1 cellular context compared by ENCODE assay signal in the genomic region with DNA sequence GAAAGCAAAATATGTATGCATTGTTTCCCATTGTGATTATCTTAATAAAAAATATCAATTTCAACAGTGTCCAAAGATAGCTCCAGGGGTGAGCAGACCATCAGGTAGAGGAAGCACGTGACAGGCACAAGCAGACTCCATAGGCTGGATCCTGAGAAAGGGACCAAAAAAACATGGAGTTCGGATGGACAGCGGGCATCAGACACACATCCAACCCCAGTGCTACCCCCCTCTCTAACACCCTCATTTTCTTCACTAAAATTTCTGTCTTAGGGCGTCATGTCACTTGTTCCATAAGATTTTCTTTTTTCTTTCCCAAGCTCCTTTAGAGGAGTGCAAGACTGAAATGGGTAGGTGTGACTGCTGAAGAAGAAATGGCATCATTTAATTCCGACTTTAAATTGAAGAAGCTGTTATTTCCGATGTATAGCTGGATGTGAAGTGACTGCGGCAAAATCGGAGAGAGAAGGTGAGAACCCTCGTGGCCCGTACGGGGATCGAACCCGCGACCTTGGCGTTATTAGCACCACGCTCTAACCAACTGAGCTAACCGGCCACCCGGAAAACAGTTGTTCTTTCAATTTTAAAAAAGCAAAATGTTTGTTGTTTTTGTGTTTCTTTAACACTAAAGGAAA.
TF ChIP-seq lines count a peak whose summit lies in the region.

No MANE protein-coding gene starts in this region.

TF ChIP-seq in K562, 482 proteins besides CTCF, POLR2A, EP300 and RAD21 (continued from another document and continues in another):
- TF ChIP-seq TAF1 (IDR thresholded peaks at IDR 0.05; ENCODE audit: control insufficient read depth, extremely low read depth, insufficient read depth, low read length, severe bottlenecking), result no peak
- TF ChIP-seq EWSR1 (IDR thresholded peaks at IDR 0.05; ENCODE audit: borderline replicate concordance, low read depth, partially characterized antibody), result no peak
- TF ChIP-seq SREBF2 (CRISPR knock-in tag; IDR thresholded peaks at IDR 0.05), result 0 out of 2 replicates have a peak, but pooled peaks have one; percentile 78
- TF ChIP-seq ZNF589 (CRISPR knock-in tag; IDR thresholded peaks at IDR 0.05; ENCODE audit: low read depth), result peak; percentile 93
- 0 out of 2 replicates have a peak, but pooled peaks have one; percentile 17 for TF ChIP-seq PML (IDR thresholded peaks at IDR 0.05; ENCODE audit: low read length)
- TF ChIP-seq, protein P1, sequence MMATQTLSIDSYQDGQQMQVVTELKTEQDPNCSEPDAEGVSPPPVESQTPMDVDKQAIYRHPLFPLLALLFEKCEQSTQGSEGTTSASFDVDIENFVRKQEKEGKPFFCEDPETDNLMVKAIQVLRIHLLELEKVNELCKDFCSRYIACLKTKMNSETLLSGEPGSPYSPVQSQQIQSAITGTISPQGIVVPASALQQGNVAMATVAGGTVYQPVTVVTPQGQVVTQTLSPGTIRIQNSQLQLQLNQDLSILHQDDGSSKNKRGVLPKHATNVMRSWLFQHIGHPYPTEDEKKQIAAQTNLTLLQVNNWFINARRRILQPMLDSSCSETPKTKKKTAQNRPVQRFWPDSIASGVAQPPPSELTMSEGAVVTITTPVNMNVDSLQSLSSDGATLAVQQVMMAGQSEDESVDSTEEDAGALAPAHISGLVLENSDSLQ (IDR thresholded peaks at IDR 0.05), result 0 out of 2 replicates have a peak, but pooled peaks have one; percentile 20
- TF ChIP-seq PYGO2 (tag; IDR thresholded peaks at IDR 0.05), result peak; percentile 35; the same call in 1 of the 2 replicates
- TF ChIP-seq, protein P2, sequence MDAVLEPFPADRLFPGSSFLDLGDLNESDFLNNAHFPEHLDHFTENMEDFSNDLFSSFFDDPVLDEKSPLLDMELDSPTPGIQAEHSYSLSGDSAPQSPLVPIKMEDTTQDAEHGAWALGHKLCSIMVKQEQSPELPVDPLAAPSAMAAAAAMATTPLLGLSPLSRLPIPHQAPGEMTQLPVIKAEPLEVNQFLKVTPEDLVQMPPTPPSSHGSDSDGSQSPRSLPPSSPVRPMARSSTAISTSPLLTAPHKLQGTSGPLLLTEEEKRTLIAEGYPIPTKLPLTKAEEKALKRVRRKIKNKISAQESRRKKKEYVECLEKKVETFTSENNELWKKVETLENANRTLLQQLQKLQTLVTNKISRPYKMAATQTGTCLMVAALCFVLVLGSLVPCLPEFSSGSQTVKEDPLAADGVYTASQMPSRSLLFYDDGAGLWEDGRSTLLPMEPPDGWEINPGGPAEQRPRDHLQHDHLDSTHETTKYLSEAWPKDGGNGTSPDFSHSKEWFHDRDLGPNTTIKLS (IDR thresholded peaks at IDR 0.05; ENCODE audit: borderline replicate concordance, low read depth), result 0 out of 2 replicates have a peak, but pooled peaks have one; percentile 15
- TF ChIP-seq MECOM (CRISPR knock-in tag; IDR thresholded peaks at IDR 0.05), result peak; percentile 82; the same call in 1 of the 2 replicates
- peak in 1 of 2 experiments; percentile 30; a peak in 1 of 4 replicates for TF ChIP-seq TRIM24 (IDR thresholded peaks at IDR 0.05)
- TF ChIP-seq XRCC5 (IDR thresholded peaks at IDR 0.05; ENCODE audit: low read depth, low read length), result peak; percentile 88
- no peak for TF ChIP-seq KAT8 (IDR thresholded peaks at IDR 0.05; ENCODE audit: low read depth)
- TF ChIP-seq, protein P3, sequence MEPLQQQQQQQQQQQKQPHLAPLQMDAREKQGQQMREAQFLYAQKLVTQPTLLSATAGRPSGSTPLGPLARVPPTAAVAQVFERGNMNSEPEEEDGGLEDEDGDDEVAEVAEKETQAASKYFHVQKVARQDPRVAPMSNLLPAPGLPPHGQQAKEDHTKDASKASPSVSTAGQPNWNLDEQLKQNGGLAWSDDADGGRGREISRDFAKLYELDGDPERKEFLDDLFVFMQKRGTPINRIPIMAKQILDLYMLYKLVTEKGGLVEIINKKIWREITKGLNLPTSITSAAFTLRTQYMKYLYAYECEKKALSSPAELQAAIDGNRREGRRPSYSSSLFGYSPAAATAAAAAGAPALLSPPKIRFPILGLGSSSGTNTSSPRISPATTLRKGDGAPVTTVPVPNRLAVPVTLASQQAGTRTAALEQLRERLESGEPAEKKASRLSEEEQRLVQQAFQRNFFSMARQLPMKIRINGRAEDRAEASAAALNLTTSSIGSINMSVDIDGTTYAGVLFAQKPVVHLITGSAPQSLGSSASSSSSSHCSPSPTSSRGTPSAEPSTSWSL (CRISPR knock-in tag; IDR thresholded peaks at IDR 0.05; ENCODE audit: borderline replicate concordance), result peak; percentile 73; the same call in 1 of the 2 replicates
- peak; percentile 83 for TF ChIP-seq BHLHE40 (IDR thresholded peaks at IDR 0.05; ENCODE audit: low read length)
- no peak for TF ChIP-seq ZNF253 (CRISPR knock-in tag; conservative IDR thresholded peaks at IDR 0.05)
- peak; percentile 85 for TF ChIP-seq PTTG1 (tag; IDR thresholded peaks at IDR 0.05; ENCODE audit: low read depth)
- TF ChIP-seq ARID2 (IDR thresholded peaks at IDR 0.05), result no peak
- no peak for TF ChIP-seq ESRRA (IDR thresholded peaks at IDR 0.05; ENCODE audit: borderline replicate concordance, low read depth)
- no peak for TF ChIP-seq POLR2G (IDR thresholded peaks at IDR 0.05; ENCODE audit: low read depth, low read length)
- TF ChIP-seq, protein P4, sequence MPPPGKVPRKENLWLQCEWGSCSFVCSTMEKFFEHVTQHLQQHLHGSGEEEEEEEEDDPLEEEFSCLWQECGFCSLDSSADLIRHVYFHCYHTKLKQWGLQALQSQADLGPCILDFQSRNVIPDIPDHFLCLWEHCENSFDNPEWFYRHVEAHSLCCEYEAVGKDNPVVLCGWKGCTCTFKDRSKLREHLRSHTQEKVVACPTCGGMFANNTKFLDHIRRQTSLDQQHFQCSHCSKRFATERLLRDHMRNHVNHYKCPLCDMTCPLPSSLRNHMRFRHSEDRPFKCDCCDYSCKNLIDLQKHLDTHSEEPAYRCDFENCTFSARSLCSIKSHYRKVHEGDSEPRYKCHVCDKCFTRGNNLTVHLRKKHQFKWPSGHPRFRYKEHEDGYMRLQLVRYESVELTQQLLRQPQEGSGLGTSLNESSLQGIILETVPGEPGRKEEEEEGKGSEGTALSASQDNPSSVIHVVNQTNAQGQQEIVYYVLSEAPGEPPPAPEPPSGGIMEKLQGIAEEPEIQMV (tag; conservative IDR thresholded peaks at IDR 0.05; ENCODE audit: low read depth), result 0 out of 2 replicates have a peak, but pooled peaks have one; percentile 55
- TF ChIP-seq CTBP1 (IDR thresholded peaks at IDR 0.05; ENCODE audit: borderline replicate concordance), result peak; percentile 31; the same call in 1 of the 2 replicates
- TF ChIP-seq SMAD4 (CRISPR knock-in tag; conservative IDR thresholded peaks at IDR 0.05), result peak; percentile 85
- TF ChIP-seq, protein P5, sequence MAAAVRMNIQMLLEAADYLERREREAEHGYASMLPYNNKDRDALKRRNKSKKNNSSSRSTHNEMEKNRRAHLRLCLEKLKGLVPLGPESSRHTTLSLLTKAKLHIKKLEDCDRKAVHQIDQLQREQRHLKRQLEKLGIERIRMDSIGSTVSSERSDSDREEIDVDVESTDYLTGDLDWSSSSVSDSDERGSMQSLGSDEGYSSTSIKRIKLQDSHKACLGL (CRISPR knock-in tag; IDR thresholded peaks at IDR 0.05; ENCODE audit: borderline replicate concordance, poor library complexity, severe bottlenecking), result peak; percentile 42
- TF ChIP-seq, protein P6, sequence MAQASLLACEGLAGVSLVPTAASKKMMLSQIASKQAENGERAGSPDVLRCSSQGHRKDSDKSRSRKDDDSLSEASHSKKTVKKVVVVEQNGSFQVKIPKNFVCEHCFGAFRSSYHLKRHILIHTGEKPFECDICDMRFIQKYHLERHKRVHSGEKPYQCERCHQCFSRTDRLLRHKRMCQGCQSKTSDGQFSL (CRISPR knock-in tag; IDR thresholded peaks at IDR 0.05), result no peak
- TF ChIP-seq, protein P6 (tag; IDR thresholded peaks at IDR 0.05), result peak in 1 of 2 experiments; percentile 71; a peak in 1 of 4 replicates
- TF ChIP-seq, protein P7, sequence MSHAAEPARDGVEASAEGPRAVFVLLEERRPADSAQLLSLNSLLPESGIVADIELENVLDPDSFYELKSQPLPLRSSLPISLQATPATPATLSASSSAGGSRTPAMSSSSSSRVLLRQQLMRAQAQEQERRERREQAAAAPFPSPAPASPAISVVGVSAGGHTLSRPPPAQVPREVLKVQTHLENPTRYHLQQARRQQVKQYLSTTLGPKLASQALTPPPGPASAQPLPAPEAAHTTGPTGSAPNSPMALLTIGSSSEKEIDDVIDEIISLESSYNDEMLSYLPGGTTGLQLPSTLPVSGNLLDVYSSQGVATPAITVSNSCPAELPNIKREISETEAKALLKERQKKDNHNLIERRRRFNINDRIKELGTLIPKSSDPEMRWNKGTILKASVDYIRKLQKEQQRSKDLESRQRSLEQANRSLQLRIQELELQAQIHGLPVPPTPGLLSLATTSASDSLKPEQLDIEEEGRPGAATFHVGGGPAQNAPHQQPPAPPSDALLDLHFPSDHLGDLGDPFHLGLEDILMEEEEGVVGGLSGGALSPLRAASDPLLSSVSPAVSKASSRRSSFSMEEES (CRISPR knock-in tag; IDR thresholded peaks at IDR 0.05), result peak; percentile 86
- TF ChIP-seq TCFL5 (CRISPR knock-in tag; conservative IDR thresholded peaks at IDR 0.05), result 0 out of 2 replicates have a peak, but pooled peaks have one; percentile 45
- TF ChIP-seq RFX5 (IDR thresholded peaks at IDR 0.05; ENCODE audit: low read depth, low read length), result peak; percentile 60; the same call in 1 of the 2 replicates
- no peak for TF ChIP-seq PHB2 (IDR thresholded peaks at IDR 0.05; ENCODE audit: low read depth)
- TF ChIP-seq, protein P8, sequence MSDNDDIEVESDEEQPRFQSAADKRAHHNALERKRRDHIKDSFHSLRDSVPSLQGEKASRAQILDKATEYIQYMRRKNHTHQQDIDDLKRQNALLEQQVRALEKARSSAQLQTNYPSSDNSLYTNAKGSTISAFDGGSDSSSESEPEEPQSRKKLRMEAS (CRISPR knock-in tag; IDR thresholded peaks at IDR 0.05), result 0 out of 2 replicates have a peak, but pooled peaks have one; percentile 20
- 0 out of 2 replicates have a peak, but pooled peaks have one; percentile 36 for TF ChIP-seq KAT7 (CRISPR knock-in tag; IDR thresholded peaks at IDR 0.05; ENCODE audit: borderline replicate concordance)
- 0 out of 2 replicates have a peak, but pooled peaks have one; percentile 20 for TF ChIP-seq MTA3 (IDR thresholded peaks at IDR 0.05; ENCODE audit: borderline replicate concordance)
- TF ChIP-seq TCF7L2 (IDR thresholded peaks at IDR 0.05; ENCODE audit: low read depth, low read length), result no peak
- 0 out of 2 replicates have a peak, but pooled peaks have one; percentile 44 for TF ChIP-seq TCF7 (IDR thresholded peaks at IDR 0.05; ENCODE audit: borderline replicate concordance)
- TF ChIP-seq NFIX (CRISPR knock-in tag; IDR thresholded peaks at IDR 0.05; ENCODE audit: low read depth), result no peak
- TF ChIP-seq OTX1 (CRISPR knock-in tag; IDR thresholded peaks at IDR 0.05), result peak; percentile 60; the same call in 1 of the 2 replicates
- TF ChIP-seq, protein P9, sequence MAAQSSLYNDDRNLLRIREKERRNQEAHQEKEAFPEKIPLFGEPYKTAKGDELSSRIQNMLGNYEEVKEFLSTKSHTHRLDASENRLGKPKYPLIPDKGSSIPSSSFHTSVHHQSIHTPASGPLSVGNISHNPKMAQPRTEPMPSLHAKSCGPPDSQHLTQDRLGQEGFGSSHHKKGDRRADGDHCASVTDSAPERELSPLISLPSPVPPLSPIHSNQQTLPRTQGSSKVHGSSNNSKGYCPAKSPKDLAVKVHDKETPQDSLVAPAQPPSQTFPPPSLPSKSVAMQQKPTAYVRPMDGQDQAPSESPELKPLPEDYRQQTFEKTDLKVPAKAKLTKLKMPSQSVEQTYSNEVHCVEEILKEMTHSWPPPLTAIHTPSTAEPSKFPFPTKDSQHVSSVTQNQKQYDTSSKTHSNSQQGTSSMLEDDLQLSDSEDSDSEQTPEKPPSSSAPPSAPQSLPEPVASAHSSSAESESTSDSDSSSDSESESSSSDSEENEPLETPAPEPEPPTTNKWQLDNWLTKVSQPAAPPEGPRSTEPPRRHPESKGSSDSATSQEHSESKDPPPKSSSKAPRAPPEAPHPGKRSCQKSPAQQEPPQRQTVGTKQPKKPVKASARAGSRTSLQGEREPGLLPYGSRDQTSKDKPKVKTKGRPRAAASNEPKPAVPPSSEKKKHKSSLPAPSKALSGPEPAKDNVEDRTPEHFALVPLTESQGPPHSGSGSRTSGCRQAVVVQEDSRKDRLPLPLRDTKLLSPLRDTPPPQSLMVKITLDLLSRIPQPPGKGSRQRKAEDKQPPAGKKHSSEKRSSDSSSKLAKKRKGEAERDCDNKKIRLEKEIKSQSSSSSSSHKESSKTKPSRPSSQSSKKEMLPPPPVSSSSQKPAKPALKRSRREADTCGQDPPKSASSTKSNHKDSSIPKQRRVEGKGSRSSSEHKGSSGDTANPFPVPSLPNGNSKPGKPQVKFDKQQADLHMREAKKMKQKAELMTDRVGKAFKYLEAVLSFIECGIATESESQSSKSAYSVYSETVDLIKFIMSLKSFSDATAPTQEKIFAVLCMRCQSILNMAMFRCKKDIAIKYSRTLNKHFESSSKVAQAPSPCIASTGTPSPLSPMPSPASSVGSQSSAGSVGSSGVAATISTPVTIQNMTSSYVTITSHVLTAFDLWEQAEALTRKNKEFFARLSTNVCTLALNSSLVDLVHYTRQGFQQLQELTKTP (IDR thresholded peaks at IDR 0.05; ENCODE audit: low read depth in 1 of 2, partially characterized antibody in 2 of 2), result peak; percentile 24 to 78
- no peak for TF ChIP-seq SIN3B (IDR thresholded peaks at IDR 0.05; ENCODE audit: low read depth)
- TF ChIP-seq, protein P10, sequence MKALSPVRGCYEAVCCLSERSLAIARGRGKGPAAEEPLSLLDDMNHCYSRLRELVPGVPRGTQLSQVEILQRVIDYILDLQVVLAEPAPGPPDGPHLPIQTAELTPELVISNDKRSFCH (CRISPR knock-in tag; IDR thresholded peaks at IDR 0.05), result no peak
- TF ChIP-seq, protein P10 (tag; IDR thresholded peaks at IDR 0.05), result peak; percentile 68; the same call in 1 of the 2 replicates
- TF ChIP-seq ZKSCAN3 (CRISPR knock-in tag; IDR thresholded peaks at IDR 0.05), result no peak
- TF ChIP-seq ATF7 (IDR thresholded peaks at IDR 0.05), result peak; percentile 62
- TF ChIP-seq, protein P11, sequence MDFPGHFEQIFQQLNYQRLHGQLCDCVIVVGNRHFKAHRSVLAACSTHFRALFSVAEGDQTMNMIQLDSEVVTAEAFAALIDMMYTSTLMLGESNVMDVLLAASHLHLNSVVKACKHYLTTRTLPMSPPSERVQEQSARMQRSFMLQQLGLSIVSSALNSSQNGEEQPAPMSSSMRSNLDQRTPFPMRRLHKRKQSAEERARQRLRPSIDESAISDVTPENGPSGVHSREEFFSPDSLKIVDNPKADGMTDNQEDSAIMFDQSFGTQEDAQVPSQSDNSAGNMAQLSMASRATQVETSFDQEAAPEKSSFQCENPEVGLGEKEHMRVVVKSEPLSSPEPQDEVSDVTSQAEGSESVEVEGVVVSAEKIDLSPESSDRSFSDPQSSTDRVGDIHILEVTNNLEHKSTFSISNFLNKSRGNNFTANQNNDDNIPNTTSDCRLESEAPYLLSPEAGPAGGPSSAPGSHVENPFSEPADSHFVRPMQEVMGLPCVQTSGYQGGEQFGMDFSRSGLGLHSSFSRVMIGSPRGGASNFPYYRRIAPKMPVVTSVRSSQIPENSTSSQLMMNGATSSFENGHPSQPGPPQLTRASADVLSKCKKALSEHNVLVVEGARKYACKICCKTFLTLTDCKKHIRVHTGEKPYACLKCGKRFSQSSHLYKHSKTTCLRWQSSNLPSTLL (IDR thresholded peaks at IDR 0.05), result 0 out of 2 replicates have a peak, but pooled peaks have one; percentile 57
